16 cellular contexts compared by ENCODE assay signal in the genomic region with DNA sequence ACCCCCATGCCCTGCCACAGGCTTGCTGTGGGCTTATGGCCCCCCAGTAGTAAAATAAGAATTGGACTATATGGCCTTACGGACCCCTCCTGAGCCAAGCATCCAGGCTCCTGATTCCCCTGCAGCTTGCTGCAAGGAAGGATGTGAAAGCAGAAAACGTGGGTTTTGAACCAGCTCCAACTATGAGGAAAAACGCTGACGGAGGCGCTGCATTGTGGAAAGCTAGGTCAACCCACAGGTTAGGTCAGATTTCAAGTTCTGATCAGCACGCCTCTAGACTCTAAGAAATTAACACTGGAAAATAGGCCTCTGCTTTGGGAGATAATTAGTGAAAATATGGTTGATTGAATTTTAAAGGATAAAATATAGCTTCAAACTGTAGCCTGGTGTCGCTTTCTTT.
DNase-seq lines count a peak whose midpoint lies in the region; ATAC-seq, FAIRE-seq and TF ChIP-seq lines count a peak whose summit lies in the region.
"Had no signal": no experiment of that assay in that cellular context is flagged by ENCODE, and none has a peak within 500 bp of the region (broad histone marks: within the 10 kb centered on the region; RNA-seq: fewer than 3 reads in every experiment).

No MANE protein-coding gene starts in this region.

- no peak for FAIRE-seq in bronchial epithelial cell (lab: Jason Lieb, UNC)
- FAIRE-seq: A204.1, HepG2 had no signal

- H2BK120ac ChIP-seq in neuronal stem cell (ENCODE audit: low read depth, low read length), result no peak overlapping the region

- H3K27me3 ChIP-seq in bronchial epithelial cell (ENCODE audit: control insufficient read depth, insufficient read depth, low read length), result no peaks in the 10 kb centered on the region
- peaks cover 0 to 3% (median 0%) of the 10 kb centered on the region in 3 experiments for H3K27me3 ChIP-seq in neuronal stem cell (ENCODE audit: control insufficient read depth in 3 of 3, insufficient read depth in 3 of 3, low read depth in 1 of 3, low read length in 3 of 3)

- H2BK15ac ChIP-seq in neuronal stem cell (ENCODE audit: low read length), result no peak overlapping the region

- peaks cover 32 to 42% of the 10 kb centered on the region in 2 donors for H3K4me1 ChIP-seq in neuronal stem cell (ENCODE audit: control insufficient read depth in 2 of 2, insufficient read depth in 1 of 2, low read depth in 1 of 2, low read length in 2 of 2)

- no peak overlapping the region for H3K4ac ChIP-seq in neuronal stem cell (ENCODE audit: low read length)

- TF ChIP-seq CTCF in bronchial epithelial cell (IDR thresholded peaks at IDR 0.05; ENCODE audit: insufficient read depth, low read length, severe bottlenecking), result no peak

- TF ChIP-seq POLR2A in GM18505 (IDR thresholded peaks at IDR 0.05; ENCODE audit: borderline replicate concordance, extremely low read depth, insufficient read depth, insufficient read length), result no peak

- H3K79me1 ChIP-seq in neuronal stem cell (ENCODE audit: low read depth, low read length), result no peaks in the 10 kb centered on the region

- H4K8ac ChIP-seq in neuronal stem cell (ENCODE audit: low read depth, low read length), result no peak overlapping the region

- no peak overlapping the region for H3K27ac ChIP-seq in neuronal stem cell (replicated peaks; ENCODE audit: low read length)
- H3K27ac ChIP-seq: C4-2B had no signal

- no peaks in the 10 kb centered on the region for H3K9me3 ChIP-seq in neuronal stem cell (replicated peaks in 1 of 2; ENCODE audit: control insufficient read depth in 2 of 2, insufficient read depth in 1 of 2, low read depth in 1 of 2, low read length in 2 of 2)
- H3K9me3 ChIP-seq: HAP-1 had no signal

- H3K14ac ChIP-seq in neuronal stem cell (ENCODE audit: low read length), result no peak overlapping the region

- no peak overlapping the region for H3K4me2 ChIP-seq in neuronal stem cell (ENCODE audit: insufficient read depth, low read length, poor library complexity, severe bottlenecking)

- no peak overlapping the region for H2AFZ ChIP-seq in neuronal stem cell (ENCODE audit: low read length)

- no peak overlapping the region for H3K23ac ChIP-seq in neuronal stem cell (ENCODE audit: low read depth, low read length, poor library complexity)

- no peak overlapping the region for H2BK12ac ChIP-seq in neuronal stem cell (ENCODE audit: low read length)

- DNase-seq in M059J (ENCODE audit: low read depth) (peak; percentile 11), NCI-H2196 (lab: John Stamatoyannopoulos, UW; ENCODE audit: unreplicated experiment) (peak; percentile 83), bronchial epithelial cell (ENCODE audit: low read depth) (peak; percentile 5), neuronal stem cell (ENCODE audit: low spot score) (no peak), AG08396 (ENCODE audit: low spot score) (no peak)
- DNase-seq: ACHN; AML-193; CD4-positive, alpha-beta T cell; DMS79 treated with DMSO at 0.1 percent for 48 hours; GF-D8 had no signal

- H2AK5ac ChIP-seq in neuronal stem cell (ENCODE audit: low read depth, low read length), result no peak overlapping the region

- no peak overlapping the region for H2BK5ac ChIP-seq in neuronal stem cell (ENCODE audit: low read length)

- H4K91ac ChIP-seq in neuronal stem cell (ENCODE audit: low read depth, low read length, poor library complexity), result no peak overlapping the region

- H3K4me3 ChIP-seq in bronchial epithelial cell (ENCODE audit: low read depth, low read length) (no peak overlapping the region), neuronal stem cell (ENCODE audit: low read length in 2 of 2) (no peak overlapping the region)
- H3K4me3 ChIP-seq: HAP-1 had no signal

- no peak for ATAC-seq in GM18505 (IDR thresholded peaks at IDR 0.05; ENCODE audit: unreplicated experiment)
- no peak for ATAC-seq in GM19452 (IDR thresholded peaks at IDR 0.05; ENCODE audit: unreplicated experiment)
- ATAC-seq: HepG2 had no signal

- H3K36me3 ChIP-seq in bronchial epithelial cell (ENCODE audit: control insufficient read depth, insufficient read depth, low read length) (no peaks in the 10 kb centered on the region), neuronal stem cell (replicated peaks in 1 of 2; ENCODE audit: control insufficient read depth in 2 of 2, insufficient read depth in 2 of 2, low read length in 2 of 2) (no peaks in the 10 kb centered on the region)
- H3K36me3 ChIP-seq: HAP-1 had no signal

- H3K9ac ChIP-seq in neuronal stem cell (ENCODE audit: low read depth, low read length, poor library complexity), result no peak overlapping the region

- H3K18ac ChIP-seq in neuronal stem cell (ENCODE audit: low read length), result peak overlapping the region; percentile 11

- no CpG with 5 or more reads among the region's 7 CpGs for WGBS in neuronal stem cell (ENCODE audit: extremely low coverage in 2 of 2, insufficient read length in 2 of 2, insufficient replicate concordance in 1 of 2), 2 donors

Comparison
In these comparisons a context has a peak if more than half of its experiments do, and no peak if none do; other contexts are left out.
1. DNase-seq: peak in M059J (single experiment), NCI-H2196 (single experiment) and bronchial epithelial cell (single experiment); none in neuronal stem cell (single experiment) and AG08396 (single experiment).